ENCODE assay signal across 16 cellular contexts in genomic region chr7:75795831-75796285, GRCh38. TPM values are rescaled to one million over a fixed set of nuclear protein-coding genes. Genes with fewer than 3 reads are reported as not detected.
DNase-seq lines count a peak whose midpoint lies in the region; ATAC-seq and TF ChIP-seq lines count a peak whose summit lies in the region.
"Had no signal": no experiment of that assay in that cellular context is flagged by ENCODE, and none has a peak within 500 bp of the region (broad histone marks: within the 10 kb centered on the region; RNA-seq: fewer than 3 reads in every experiment).

No MANE protein-coding gene starts in this region.

- DNase-seq in SIG-M5 treated with dmso at 0.1 percent for 504 hours (lab: John Stamatoyannopoulos, UW; ENCODE audit: unreplicated experiment) = peak; percentile 66
- no peak for DNase-seq in SIG-M5 (lab: John Stamatoyannopoulos, UW)
- peak; percentile 76 for DNase-seq in Right ventricle myocardium superior
- DNase-seq in ovary = peak; percentile 75 to 95 (median 92)
- DNase-seq in aorta = peak in 1 of 2 donors; percentile 78
- DNase-seq in HPDE6-E6E7 (ENCODE audit: extremely low spot score) = no peak
- DNase-seq in GM20000 (ENCODE audit: low spot score) = no peak
- DNase-seq in activated gamma-delta T cell (lab: John Stamatoyannopoulos, UW) = no peak
- DNase-seq: activated CD4-positive, alpha-beta T cell treated with anti-CD3 and anti-CD28 coated beads, Interleukin-2, amount 10 ng/mL, durations not matched to agents 7 days and 5 days; COR-L47; IMR-90; NCI-H187 treated with DMSO at 0.1 percent for 48 hours; NK-92 treated with Interleukin-12 subunit alpha and Interleukin-12 subunit beta, amount 100 ng/mL, for 24 hours; retina had no signal

- no peak for TF ChIP-seq POLR2A in ovary (IDR thresholded peaks at IDR 0.05)

- H3K27me3 ChIP-seq in ovary (no peaks in the 10 kb centered on the region), aorta (ENCODE audit: control insufficient read depth in 1 of 2, insufficient read depth in 2 of 2, low read length in 1 of 2) (no peaks in the 10 kb centered on the region)
- H3K27me3 ChIP-seq: breast epithelium had no signal

- peak; percentile 79 for TF ChIP-seq EP300 in ovary (IDR thresholded peaks at IDR 0.05)

- 5 to 14% (median 7%) methylated on average over 9 of the region's 9 CpGs for WGBS in ovary, 3 donors
- WGBS in aorta, 2 donors = 22 to 24% methylated on average over 9 of the region's 9 CpGs

- ATAC-seq in Right ventricle myocardium superior (ENCODE audit: poor library complexity) (peak; percentile 74), aorta (ENCODE audit: low FRiP score) (peak; percentile 82)

- no peaks in the 10 kb centered on the region for H3K36me3 ChIP-seq in ovary
- H3K36me3 ChIP-seq in aorta (ENCODE audit: control insufficient read depth in 1 of 2, insufficient read depth in 2 of 2, low read length in 1 of 2) = no peaks in the 10 kb centered on the region
- H3K36me3 ChIP-seq: breast epithelium had no signal

- no peak for TF ChIP-seq CTCF in ovary (IDR thresholded peaks at IDR 0.05)
- no peak for TF ChIP-seq CTCF in GM20000 (IDR thresholded peaks at IDR 0.05; ENCODE audit: extremely low read depth, missing control alignments)

- no peak overlapping the region for H3K4me3 ChIP-seq in ovary
- H3K4me3 ChIP-seq in aorta (ENCODE audit: low read length in 2 of 2) = no peak overlapping the region
- H3K4me3 ChIP-seq: breast epithelium had no signal

- H3K27ac ChIP-seq in ovary = peak overlapping the region; percentile 68 to 88
- no peak overlapping the region for H3K27ac ChIP-seq in aorta (ENCODE audit: low read depth in 1 of 2, low read length in 2 of 2)
- H3K27ac ChIP-seq: 22Rv1 had no signal

- H3K9me3 ChIP-seq in ovary (no peaks in the 10 kb centered on the region), aorta (ENCODE audit: control insufficient read depth, low read length) (no peaks in the 10 kb centered on the region)
- H3K9me3 ChIP-seq: breast epithelium had no signal

- peaks cover 30% of the 10 kb centered on the region for H3K4me1 ChIP-seq in ovary (ENCODE audit: insufficient read depth)
- no peaks in the 10 kb centered on the region for H3K4me1 ChIP-seq in aorta (ENCODE audit: control insufficient read depth in 1 of 2, insufficient read depth in 2 of 2, low read length in 2 of 2)
- H3K4me1 ChIP-seq: breast epithelium had no signal

- intact Hi-C loops in Right ventricle myocardium superior (cut with DNase I) = no loop called here
- intact Hi-C loops in ovary (cut with DNase I) = loop anchor here in 1 of 4 donors (10.0 kb wide), 1 partner anchor 49 kb away; no protein-coding TSS in a partner anchor
- intact Hi-C loops in aorta (cut with DNase I) = no loop called here

RNA-seq across cellular contexts. Expression of gene CCL24, which starts 17.7 kb away (rescaled TPM):
- total RNA-seq in Right ventricle myocardium superior (not detected), ovary (under 1 TPM in 1 of 7 donors, not detected in 6; 0.45 TPM), aorta (1 to 10 TPM; 1.1 to 2.4 TPM)
- polyA plus RNA-seq in ovary (1 to 10 TPM in 1 of 2 donors, under 1 TPM in 1; 0.48 to 1.1 TPM), aorta (1 to 10 TPM in 1 of 2 donors, under 1 TPM in 1; 1.00 to 3.3 TPM)
- total RNA-seq: activated CD4-positive, alpha-beta T cell treated with anti-CD3 and anti-CD28 coated beads, Interleukin-2, amount 10 ng/mL, durations not matched to agents 7 days and 5 days; IMR-90 had no signal
- polyA plus RNA-seq: IMR-90 had no signal

RNA-seq across cellular contexts. Expression of gene CCL26, which starts 23.8 kb away (rescaled TPM):
- total RNA-seq in Right ventricle myocardium superior = not detected
- 10 to 100 TPM in 1 of 7 donors, 1 to 10 TPM in 6; 2.6 to 13.0 (median 7.6) TPM for total RNA-seq in ovary
- polyA plus RNA-seq in ovary = 10 to 100 TPM in 1 of 2 donors, 1 to 10 TPM in 1; 9.8 to 43.0 TPM
- 1 to 10 TPM in 1 of 2 donors, not detected in 1; 1.9 TPM for total RNA-seq in aorta
- 1 to 10 TPM in 1 of 2 donors, not detected in 1; 2.0 TPM for polyA plus RNA-seq in aorta
- total RNA-seq: activated CD4-positive, alpha-beta T cell treated with anti-CD3 and anti-CD28 coated beads, Interleukin-2, amount 10 ng/mL, durations not matched to agents 7 days and 5 days; IMR-90 had no signal
- polyA plus RNA-seq: IMR-90 had no signal

RNA-seq across cellular contexts. Expression of gene HIP1, which starts 57.1 kb away (rescaled TPM):
- total RNA-seq in Right ventricle myocardium superior = 15.6 TPM
- total RNA-seq in ovary = 10 to 100 TPM in 6 of 7 donors, 1 to 10 TPM in 1; 9.4 to 27.0 (median 16.8) TPM
- 10 to 100 TPM; 11.3 to 31.4 TPM for polyA plus RNA-seq in ovary
- 10 to 100 TPM; 56.8 to 87.9 TPM for total RNA-seq in aorta
- 10 to 100 TPM; 10.6 to 29.7 TPM for polyA plus RNA-seq in aorta

Comparison
In these comparisons a context has a peak if more than half of its experiments do, and no peak if none do; other contexts are left out.
1. DNase-seq: peak in SIG-M5 treated with dmso at 0.1 percent for 504 hours (single experiment), Right ventricle myocardium superior (single experiment) and ovary (5 of 5); none in SIG-M5 (single experiment), HPDE6-E6E7 (single experiment), GM20000 (single experiment) and activated gamma-delta T cell (single experiment).
2. H3K27ac ChIP-seq: peak in ovary (2 of 2); none in aorta (0 of 2).